Comparison of ENCODE assay signal across 20 cellular contexts in genomic region chr3:103924544-103924943, GRCh38.
"Had no signal": no experiment of that assay in that cellular context is flagged by ENCODE, and none has a peak within 500 bp of the region (broad histone marks: within the 10 kb centered on the region; RNA-seq: fewer than 3 reads in every experiment).

No MANE protein-coding gene starts in this region.

- H3K27ac ChIP-seq: SJSA1 had no signal

- FAIRE-seq: RCC 7860 had no signal

- H3K4me3 ChIP-seq: SJSA1 had no signal

- H3K36me3 ChIP-seq: SJSA1 had no signal

- H3K27me3 ChIP-seq: SJSA1 had no signal

- H3K4me1 ChIP-seq: SJSA1 had no signal

- H3K9me3 ChIP-seq: SJSA1, SK-N-SH had no signal

- DNase-seq: IMR-90, Karpas-422, KG1, MM.1S, NCI-H1105, NCI-H1436 treated with DMSO at 0.1 percent for 48 hours, NCI-H1694, NCI-H187 treated with DMSO at 0.1 percent for 48 hours, NCI-H2029 treated with DMSO at 0.1 percent for 48 hours, NCI-H2171 treated with DMSO at 0.1 percent for 48 hours, NCI-H526 treated with DMSO at 0.1 percent for 48 hours, NCI-H748 treated with DMSO at 0.1 percent for 48 hours, Right ventricle myocardium superior, RPMI8226, SIG-M5, SK-N-SH, SW 1271, T-cell had no signal
